In genomic region chr3:196608693-196609092, GRCh38 we compare ENCODE assay signal across 11 cellular contexts. TPM values are rescaled to one million over a fixed set of nuclear protein-coding genes. Genes with fewer than 3 reads are reported as not detected.
"Had no signal": no experiment of that assay in that cellular context is flagged by ENCODE, and none has a peak within 500 bp of the region (broad histone marks: within the 10 kb centered on the region; RNA-seq: fewer than 3 reads in every experiment).

No MANE protein-coding gene starts in this region.

- H3K9me3 ChIP-seq: gastroesophageal sphincter, mucosa of descending colon, stomach, transverse colon had no signal

- H3K27me3 Mint-ChIP-seq: activated naive CD8-positive, alpha-beta T cell treated with anti-CD3 and anti-CD28 coated beads, Interleukin-2, amount 10 ng/mL, durations not matched to agents 7 days and 5 days; activated T-cell treated with anti-CD3 and anti-CD28 coated beads, Interleukin-2, amount 50 U/mL, for 24 hours; stimulated activated memory B cell treated with anti-CD40 and anti-IgM and Interleukin-4, amounts not matched to agents 10 μg/mL and 1 μg/mL and 100 μg/mL, for 72 hours had no signal

- H3K27me3 ChIP-seq: gastroesophageal sphincter had no signal

- H3K27ac ChIP-seq: coronary artery, WERI-Rb-1 had no signal

- H3K36me3 Mint-ChIP-seq: activated naive CD8-positive, alpha-beta T cell treated with anti-CD3 and anti-CD28 coated beads, Interleukin-2, amount 10 ng/mL, durations not matched to agents 7 days and 5 days; stimulated activated memory B cell treated with anti-CD40 and anti-IgM and Interleukin-4, amounts not matched to agents 10 μg/mL and 1 μg/mL and 100 μg/mL, for 72 hours had no signal

- H3K9me3 Mint-ChIP-seq: activated naive CD8-positive, alpha-beta T cell treated with anti-CD3 and anti-CD28 coated beads, Interleukin-2, amount 10 ng/mL, durations not matched to agents 7 days and 5 days; activated T-cell treated with anti-CD3 and anti-CD28 coated beads, Interleukin-2, amount 50 U/mL, for 24 hours had no signal

- H3K36me3 ChIP-seq: gastroesophageal sphincter, stomach, transverse colon, WERI-Rb-1 had no signal

- H3K4me3 ChIP-seq: coronary artery, gastroesophageal sphincter, mucosa of descending colon, stomach, transverse colon had no signal

RNA-seq across cellular contexts. Expression of gene NRROS, which starts 30.8 kb away (rescaled TPM):
- total RNA-seq: bronchial epithelial cell had no signal
- polyA plus RNA-seq: neural cell had no signal
